Comparison of ENCODE assay signal across 8 cellular contexts in the genomic region with DNA sequence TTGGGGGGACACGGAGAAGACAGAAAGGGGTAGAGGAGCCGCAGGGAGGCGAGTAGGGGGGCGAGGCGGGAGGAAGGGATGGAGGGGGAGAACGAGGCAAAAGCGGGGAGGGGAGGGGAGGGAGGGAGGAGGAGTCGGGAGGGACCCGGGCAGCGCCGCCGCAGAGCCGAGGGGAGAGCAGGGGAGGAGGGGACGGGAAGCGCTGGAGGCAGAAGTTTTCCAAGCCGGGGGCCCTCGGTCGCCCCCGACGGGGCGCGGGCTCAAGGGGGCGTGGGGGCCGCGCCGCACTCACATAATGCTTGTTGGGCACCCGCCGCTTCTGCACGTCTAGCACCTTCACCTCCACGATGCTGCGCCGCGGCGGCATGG. TPM values are rescaled to one million over a fixed set of nuclear protein-coding genes. Genes with fewer than 3 reads are reported as not detected.
DNase-seq lines count a peak whose midpoint lies in the region; TF ChIP-seq lines count a peak whose summit lies in the region.

No MANE protein-coding gene starts in this region.

- no peaks in the 10 kb centered on the region for H3K9me3 Mint-ChIP-seq in activated T-helper 2 cell treated with anti-CD3 and anti-CD28 coated beads, Interferon-gamma antibody, Interleukin-2, Interleukin-4, amounts not matched to agents 10 μg/mL and 5 μg/mL and 100 μg/mL, durations not matched to agents 14 hours and 24 hours and 36 hours

- no peak for TF ChIP-seq CTCF in BE2C (IDR thresholded peaks at IDR 0.05; ENCODE audit: low read depth, low read length)
- TF ChIP-seq CTCF in HFF-Myc (IDR thresholded peaks at IDR 0.05; ENCODE audit: low read depth, low read length, missing control alignments): no peak
- TF ChIP-seq CTCF in left ventricle myocardium inferior (IDR thresholded peaks at IDR 0.05; ENCODE audit: borderline replicate concordance): no peak

- H3K4me3 ChIP-seq in BE2C (ENCODE audit: low read depth, low read length) (peak overlapping the region; percentile 60), HFF-Myc (replicated peaks; ENCODE audit: low read depth, low read length) (peak overlapping the region; percentile 82), left ventricle myocardium inferior (peak overlapping the region; percentile 86), rectal smooth muscle tissue (ENCODE audit: low read length) (peak overlapping the region; percentile 63)

- H3K27ac Mint-ChIP-seq in activated T-helper 2 cell treated with anti-CD3 and anti-CD28 coated beads, Interferon-gamma antibody, Interleukin-2, Interleukin-4, amounts not matched to agents 10 μg/mL and 5 μg/mL and 100 μg/mL, durations not matched to agents 14 hours and 24 hours and 36 hours: no peak overlapping the region

- intact Hi-C loops in activated T-helper 2 cell treated with anti-CD3 and anti-CD28 coated beads, Interferon-gamma antibody, Interleukin-2, Interleukin-4, amounts not matched to agents 10 μg/mL and 5 μg/mL and 100 μg/mL, durations not matched to agents 14 hours and 24 hours and 36 hours (cut with micrococcal nuclease): no loop called here
- intact Hi-C loops in left ventricle myocardium inferior (cut with micrococcal nuclease): no loop called here

- H3K9ac ChIP-seq in rectal smooth muscle tissue (ENCODE audit: low read length): peak overlapping the region; percentile 28

- H3K4me3 Mint-ChIP-seq in activated T-helper 2 cell treated with anti-CD3 and anti-CD28 coated beads, Interferon-gamma antibody, Interleukin-2, Interleukin-4, amounts not matched to agents 10 μg/mL and 5 μg/mL and 100 μg/mL, durations not matched to agents 14 hours and 24 hours and 36 hours (ENCODE audit: low read depth): peak overlapping the region; percentile 26

- peak overlapping the region; percentile 86 for H3K27ac ChIP-seq in left ventricle myocardium inferior (replicated peaks)
- H3K27ac ChIP-seq in rectal smooth muscle tissue (ENCODE audit: low read depth, low read length): peak overlapping the region; percentile 66

- no peaks in the 10 kb centered on the region for H3K36me3 Mint-ChIP-seq in activated T-helper 2 cell treated with anti-CD3 and anti-CD28 coated beads, Interferon-gamma antibody, Interleukin-2, Interleukin-4, amounts not matched to agents 10 μg/mL and 5 μg/mL and 100 μg/mL, durations not matched to agents 14 hours and 24 hours and 36 hours (ENCODE audit: low read depth)

- no peaks in the 10 kb centered on the region; the same call in 1 of the 2 replicates for H3K27me3 ChIP-seq in BE2C
- no peaks in the 10 kb centered on the region for H3K27me3 ChIP-seq in left ventricle myocardium inferior (ENCODE audit: low read depth)
- no peaks in the 10 kb centered on the region for H3K27me3 ChIP-seq in rectal smooth muscle tissue (ENCODE audit: control insufficient read depth, insufficient read depth, low read length)

- DNase-seq in BE2C: peak; percentile 46
- no peak for DNase-seq in HFF-Myc (ENCODE audit: extremely low read depth, low read depth)
- DNase-seq in activated T-helper 2 cell treated with anti-CD3 and anti-CD28 coated beads, Interferon-gamma antibody, Interleukin-2, Interleukin-4, amounts not matched to agents 10 μg/mL and 5 μg/mL and 100 μg/mL, durations not matched to agents 14 hours and 24 hours and 36 hours (ENCODE audit: low spot score): no peak
- peak; percentile 50 for DNase-seq in left ventricle myocardium inferior
- no peak for DNase-seq in NCI-H2171 (lab: John Stamatoyannopoulos, UW)
- DNase-seq in RPMI8226: no peak
- DNase-seq in GDM1 (lab: John Stamatoyannopoulos, UW): no peak

- H3K27me3 Mint-ChIP-seq in activated T-helper 2 cell treated with anti-CD3 and anti-CD28 coated beads, Interferon-gamma antibody, Interleukin-2, Interleukin-4, amounts not matched to agents 10 μg/mL and 5 μg/mL and 100 μg/mL, durations not matched to agents 14 hours and 24 hours and 36 hours (ENCODE audit: low read depth): peaks cover 53% of the 10 kb centered on the region

- peaks cover 8% of the 10 kb centered on the region for H3K4me1 Mint-ChIP-seq in activated T-helper 2 cell treated with anti-CD3 and anti-CD28 coated beads, Interferon-gamma antibody, Interleukin-2, Interleukin-4, amounts not matched to agents 10 μg/mL and 5 μg/mL and 100 μg/mL, durations not matched to agents 14 hours and 24 hours and 36 hours (ENCODE audit: low read depth)

- H3K9me3 ChIP-seq in BE2C (no peaks in the 10 kb centered on the region), left ventricle myocardium inferior (replicated peaks) (no peaks in the 10 kb centered on the region)

- H3K36me3 ChIP-seq in BE2C (no peaks in the 10 kb centered on the region), left ventricle myocardium inferior (no peaks in the 10 kb centered on the region), rectal smooth muscle tissue (ENCODE audit: control insufficient read depth, insufficient read depth, low read length) (no peaks in the 10 kb centered on the region)

- H3K4me1 ChIP-seq in BE2C: peaks cover 3% of the 10 kb centered on the region; the same call in 1 of the 2 replicates
- H3K4me1 ChIP-seq in left ventricle myocardium inferior: peaks cover 61% of the 10 kb centered on the region
- peaks cover 31% of the 10 kb centered on the region for H3K4me1 ChIP-seq in rectal smooth muscle tissue (ENCODE audit: control insufficient read depth, insufficient read depth, low read length)

RNA-seq across cellular contexts. Expression of a gene that starts 0.4 kb away (rescaled TPM):
- 6.0 TPM for polyA plus RNA-seq in BE2C (2012; ENCODE audit: insufficient read depth, insufficient read length, low read depth)
- 0.11 and 0.21 TPM in 2 replicates for total RNA-seq in activated T-helper 2 cell treated with anti-CD3 and anti-CD28 coated beads, Interferon-gamma antibody, Interleukin-2, Interleukin-4, amounts not matched to agents 10 μg/mL and 5 μg/mL and 100 μg/mL, durations not matched to agents 14 hours and 24 hours and 36 hours
- total RNA-seq in left ventricle myocardium inferior: 5.2 TPM

Comparison
In these comparisons a context has a peak if more than half of its experiments do, and no peak if none do; other contexts are left out.
1. DNase-seq: peak in BE2C (single experiment) and left ventricle myocardium inferior (single experiment); none in HFF-Myc (single experiment), activated T-helper 2 cell treated with anti-CD3 and anti-CD28 coated beads, Interferon-gamma antibody, Interleukin-2, Interleukin-4, amounts not matched to agents 10 μg/mL and 5 μg/mL and 100 μg/mL, durations not matched to agents 14 hours and 24 hours and 36 hours (single experiment), NCI-H2171 (single experiment), RPMI8226 (single experiment) and GDM1 (single experiment).
2. Peak in every context shown above with its lines, with median percentiles within 50 percentile points of each other: H3K4me3 ChIP-seq.